In the genomic region with DNA sequence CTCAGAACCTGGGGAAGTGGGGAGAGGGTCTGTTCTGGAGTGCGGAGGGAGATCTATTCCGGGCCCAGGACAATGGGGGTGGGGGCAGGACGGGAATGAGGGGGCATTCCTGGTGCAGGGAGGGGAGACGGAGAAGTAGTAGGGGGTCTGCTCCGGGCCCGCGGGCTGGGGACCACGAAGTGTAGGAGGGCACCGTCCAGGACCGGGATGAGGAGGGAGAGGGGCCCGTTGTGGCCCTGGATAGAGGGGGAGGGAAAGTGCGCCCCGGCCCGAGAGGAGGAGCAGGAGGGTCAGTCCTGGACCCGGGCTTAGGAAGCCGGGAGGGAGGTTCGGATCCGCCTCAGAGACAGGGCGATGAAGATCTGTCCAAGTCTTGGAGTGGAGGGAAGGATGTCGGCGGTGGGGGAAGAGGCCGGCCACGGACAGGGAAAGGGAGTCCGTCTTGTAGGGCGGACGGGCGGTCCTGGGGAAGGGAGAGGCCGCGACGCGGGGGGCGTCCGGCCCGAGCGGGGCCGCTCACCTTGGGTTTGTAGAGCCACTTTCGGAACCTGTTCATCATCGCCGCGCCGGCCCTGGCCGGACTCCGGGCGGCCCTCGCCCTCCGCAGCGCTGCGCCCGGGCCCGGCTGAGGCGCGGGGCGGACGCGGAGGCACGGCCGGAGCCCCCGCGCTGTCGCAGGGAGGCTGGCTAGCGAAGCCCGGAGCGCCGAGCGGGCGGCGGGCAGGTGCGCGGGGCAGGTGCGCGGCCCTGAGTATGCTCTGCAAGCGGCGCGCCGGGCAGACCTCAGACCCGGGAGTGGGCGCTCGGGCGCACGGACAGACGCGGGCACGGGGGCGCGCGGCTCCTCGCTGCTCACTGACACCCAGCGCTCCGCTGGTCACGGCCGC, we compare ENCODE assay signal across 8 cellular contexts. TPM values are rescaled to one million over a fixed set of nuclear protein-coding genes. Genes with fewer than 3 reads are reported as not detected.
DNase-seq lines count a peak whose midpoint lies in the region; ATAC-seq and TF ChIP-seq lines count a peak whose summit lies in the region.

A gene (minus strand): TSS at position 881 of the 887 bp plus-strand sequence. CDS start 322 bp downstream, at position 559.

- H3K27ac ChIP-seq in heart right ventricle: peak within 1 kb of the TSS in 6 of 10 donors; percentile 31 to 71 (median 52)

- 1% methylated on average over 74 to 91 of the region's 91 CpGs for WGBS in heart right ventricle, 2 donors

- peak within 1 kb of the TSS; percentile 85 for H3K4me3 Mint-ChIP-seq in activated CD8-positive, alpha-beta memory T cell treated with anti-CD3 and anti-CD28 coated beads, Interleukin-2, amount 10 ng/mL, durations not matched to agents 7 days and 5 days

- peaks cover 0 to 68% (median 34%) of the 10 kb centered on the region in 7 donors for H3K27me3 ChIP-seq in heart right ventricle

- DNase-seq in activated CD8-positive, alpha-beta memory T cell treated with anti-CD3 and anti-CD28 coated beads, Interleukin-2, amount 10 ng/mL, durations not matched to agents 7 days and 5 days: no peak
- no peak for DNase-seq in heart right ventricle
- peak; percentile 66 for DNase-seq in sciatic nerve (ENCODE audit: low spot score)
- no peak for DNase-seq in DMS114 treated with DMSO at 0.1 percent for 48 hours (lab: John Stamatoyannopoulos, UW; ENCODE audit: unreplicated experiment)
- DNase-seq in NOMO-1 (lab: John Stamatoyannopoulos, UW; ENCODE audit: unreplicated experiment in 2 of 2): no peak

- ATAC-seq in GM18519 (IDR thresholded peaks at IDR 0.05; ENCODE audit: low FRiP score, unreplicated experiment) (peak; percentile 11), HG03520 (IDR thresholded peaks at IDR 0.05; ENCODE audit: unreplicated experiment) (peak; percentile 10), heart right ventricle (peak in 2 of 8 donors; percentile 0 to 13), sciatic nerve (peak; percentile 1), HG02678 (IDR thresholded peaks at IDR 0.05; ENCODE audit: unreplicated experiment) (no peak)
- ATAC-seq in activated CD8-positive, alpha-beta memory T cell treated with anti-CD3 and anti-CD28 coated beads, Interleukin-2, amount 10 ng/mL, durations not matched to agents 7 days and 5 days: no peak

- no peak for TF ChIP-seq CTCF in heart right ventricle (IDR thresholded peaks at IDR 0.05)

- H3K36me3 Mint-ChIP-seq in activated CD8-positive, alpha-beta memory T cell treated with anti-CD3 and anti-CD28 coated beads, Interleukin-2, amount 10 ng/mL, durations not matched to agents 7 days and 5 days: peaks cover 2% of the 10 kb centered on the region

- H3K36me3 ChIP-seq in heart right ventricle: no peaks in the 10 kb centered on the region

- peak within 1 kb of the TSS; percentile 41 to 93 (median 63) for H3K4me3 ChIP-seq in heart right ventricle

- H3K27ac Mint-ChIP-seq in activated CD8-positive, alpha-beta memory T cell treated with anti-CD3 and anti-CD28 coated beads, Interleukin-2, amount 10 ng/mL, durations not matched to agents 7 days and 5 days: peak within 1 kb of the TSS; percentile 64

- peaks cover 49% of the 10 kb centered on the region for H3K4me1 Mint-ChIP-seq in activated CD8-positive, alpha-beta memory T cell treated with anti-CD3 and anti-CD28 coated beads, Interleukin-2, amount 10 ng/mL, durations not matched to agents 7 days and 5 days

- CTCF ChIA-PET in activated CD8-positive, alpha-beta memory T cell treated with anti-CD3 and anti-CD28 coated beads, Interleukin-2, amount 10 ng/mL, durations not matched to agents 7 days and 5 days (lab: Charles Lee): interaction anchor here (1.0 to 1.7 kb wide), 6 partner anchors 15 to 197 kb away, joined by 3 to 15 read pairs (median 5); a partner anchor contains a TSS

- no peaks in the 10 kb centered on the region for H3K9me3 ChIP-seq in heart right ventricle

- intact Hi-C loops in heart right ventricle (cut with DNase I): loop anchor here in 8 of 10 donors (5.0 to 10.0 kb wide), 6 partner anchors 44 to 547 kb away; a partner anchor contains a TSS
- intact Hi-C loops in sciatic nerve (cut with DNase I): no loop called here

- no peaks in the 10 kb centered on the region for H3K9me3 Mint-ChIP-seq in activated CD8-positive, alpha-beta memory T cell treated with anti-CD3 and anti-CD28 coated beads, Interleukin-2, amount 10 ng/mL, durations not matched to agents 7 days and 5 days (ENCODE audit: low read depth)

- H3K4me1 ChIP-seq in heart right ventricle: peaks cover 8 to 48% (median 30%) of the 10 kb centered on the region in 9 donors

- H3K27me3 Mint-ChIP-seq in activated CD8-positive, alpha-beta memory T cell treated with anti-CD3 and anti-CD28 coated beads, Interleukin-2, amount 10 ng/mL, durations not matched to agents 7 days and 5 days: peaks cover 45% of the 10 kb centered on the region

RNA-seq across cellular contexts. Expression of the gene that starts here (rescaled TPM):
- total RNA-seq in activated CD8-positive, alpha-beta memory T cell treated with anti-CD3 and anti-CD28 coated beads, Interleukin-2, amount 10 ng/mL, durations not matched to agents 7 days and 5 days: 10 to 100 TPM; 12.5 to 30.3 TPM
- 1 to 10 TPM; 2.3 to 9.9 (median 3.3) TPM for total RNA-seq in heart right ventricle
- 1 to 10 TPM; 3.3 to 6.3 TPM for polyA plus RNA-seq in heart right ventricle
- 23.2 TPM for total RNA-seq in sciatic nerve

Comparison
In these comparisons a context has a peak if more than half of its experiments do, and no peak if none do; other contexts are left out.
1. ATAC-seq: peak in GM18519 (single experiment), HG03520 (single experiment) and sciatic nerve (single experiment); none in activated CD8-positive, alpha-beta memory T cell treated with anti-CD3 and anti-CD28 coated beads, Interleukin-2, amount 10 ng/mL, durations not matched to agents 7 days and 5 days (single experiment) and HG02678 (single experiment).